In genomic region chr9:63334187-63334586, GRCh38 we compare ENCODE assay signal across 6 cellular contexts.
DNase-seq lines count a peak whose midpoint lies in the region; ATAC-seq and TF ChIP-seq lines count a peak whose summit lies in the region.
"Not testable (repeated sequence)": the region's sequence is repeated elsewhere in the genome, so short reads cannot be mapped to it uniquely, and the experiment has no call there.

No MANE protein-coding gene starts in this region.

- TF ChIP-seq RAD21 in liver (IDR thresholded peaks at IDR 0.05), result not testable (repeated sequence)

- not testable (repeated sequence) for H3K27me3 ChIP-seq in heart right ventricle; right atrium auricular region; liver (ENCODE audit: control insufficient read depth in 4 of 4, insufficient read depth in 4 of 4, low read length in 3 of 4); psoas muscle (ENCODE audit: insufficient read depth in 3 of 3, low read length in 2 of 3); testis

- not testable (repeated sequence) for TF ChIP-seq CTCF in heart right ventricle (IDR thresholded peaks at IDR 0.05); right atrium auricular region (IDR thresholded peaks at IDR 0.05); liver (IDR thresholded peaks at IDR 0.05; ENCODE audit: low read depth, low read length, missing input control); psoas muscle (IDR thresholded peaks at IDR 0.05); testis (IDR thresholded peaks at IDR 0.05)

- H3K36me3 ChIP-seq in heart right ventricle; right atrium auricular region; liver (ENCODE audit: control insufficient read depth in 4 of 4, insufficient read depth in 3 of 4, low read depth in 1 of 4, low read length in 3 of 4); psoas muscle (ENCODE audit: insufficient read depth in 1 of 2, low read depth in 1 of 2); testis (ENCODE audit: low read depth, missing control alignments): not testable (repeated sequence)

- peak overlapping the region in 3 of 10 donors; percentile 53 to 54 (median 53) for H3K27ac ChIP-seq in heart right ventricle
- peak overlapping the region in 1 of 2 donors; percentile 40 for H3K27ac ChIP-seq in right atrium auricular region
- H3K27ac ChIP-seq in liver (ENCODE audit: low read depth in 1 of 2, low read length in 2 of 2); psoas muscle; testis: not testable (repeated sequence)

- not testable (repeated sequence) for H3K9ac ChIP-seq in liver (ENCODE audit: low read depth in 1 of 2, low read length in 2 of 2)

- peak; percentile 60 for DNase-seq in activated effector memory CD4-positive, alpha-beta T cell treated with anti-CD3 and anti-CD28 coated beads, Interleukin-2, amount 50 U/mL, for 16 hours
- DNase-seq in heart right ventricle (peak; percentile 45 to 77), right atrium auricular region (ENCODE audit: low spot score) (peak; percentile 61), psoas muscle (peak; percentile 23 to 58), testis (peak; percentile 26)

- not testable (repeated sequence) for TF ChIP-seq POLR2A in testis (IDR thresholded peaks at IDR 0.05)

- not testable (repeated sequence) for ATAC-seq in heart right ventricle, psoas muscle

- 33 to 43% methylated on average over 1 of the region's 4 CpGs for WGBS in heart right ventricle, 2 donors
- WGBS in liver, result 41% methylated on average over 1 of the region's 4 CpGs
- WGBS in psoas muscle, 3 donors, result 13 to 31% (median 26%) methylated on average over 1 of the region's 4 CpGs
- 40% methylated on average over 2 of the region's 4 CpGs; no CpG with 5 or more reads in 1 of the 2 donors for WGBS in testis, 2 donors

- H3K9me3 ChIP-seq in heart right ventricle; right atrium auricular region; liver (ENCODE audit: control insufficient read depth in 4 of 4, low read length in 3 of 4); psoas muscle; testis: not testable (repeated sequence)

- H3K4me3 ChIP-seq in heart right ventricle, result peak overlapping the region in 1 of 10 donors; percentile 22
- H3K4me3 ChIP-seq in right atrium auricular region; liver (ENCODE audit: low read depth in 1 of 3, low read length in 3 of 3); psoas muscle; testis: not testable (repeated sequence)

- not testable (repeated sequence) for H3K4me1 ChIP-seq in heart right ventricle; right atrium auricular region; liver (ENCODE audit: control insufficient read depth in 4 of 4, insufficient read depth in 4 of 4, low read length in 3 of 4); psoas muscle; testis

- intact Hi-C loops in heart right ventricle (cut with DNase I); psoas muscle (cut with DNase I); testis (cut with DNase I; ENCODE audit: low total_unique reads): not testable (repeated sequence)

TF ChIP-seq in liver, 16 proteins besides CTCF, POLR2A, EP300 and RAD21:
- peak; percentile 5 to 6 for TF ChIP-seq RXRA (IDR thresholded peaks at IDR 0.05)
- peak in 1 of 2 donors; percentile 26 for TF ChIP-seq HNF4A (conservative IDR thresholded peaks at IDR 0.05)
TF ChIP-seq in liver: peak in this region for 2; not testable (repeated sequence) for 14.
